In the genomic region with DNA sequence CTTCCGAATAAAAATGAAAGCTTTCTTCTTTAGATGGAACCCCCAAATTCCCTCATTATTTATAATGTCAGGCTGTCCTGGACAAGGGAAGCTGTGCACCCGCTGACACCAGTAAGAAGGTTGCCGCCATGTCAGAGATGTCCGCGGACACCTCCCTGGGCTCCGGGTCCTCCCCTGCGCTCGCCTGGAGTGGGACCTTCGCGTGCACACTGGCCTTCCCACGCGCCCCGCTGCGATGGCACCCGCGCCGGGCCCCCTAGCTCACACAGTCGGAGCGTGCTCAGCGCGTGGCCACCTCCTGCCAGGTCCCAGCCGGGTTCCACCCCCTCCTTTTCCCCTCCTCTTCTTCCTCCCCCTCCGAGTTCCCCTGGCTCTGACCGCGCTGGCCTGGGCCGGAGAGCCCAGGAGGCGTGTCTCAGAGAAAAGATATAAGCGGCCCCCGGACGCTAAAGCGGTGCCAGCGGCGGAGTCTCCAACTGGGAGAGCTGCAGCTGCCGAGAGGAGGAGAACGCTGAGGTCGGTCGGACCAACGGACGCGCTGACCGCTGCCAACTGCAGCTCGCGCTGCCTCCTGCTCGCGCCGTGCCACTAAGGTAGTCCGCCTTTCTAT, we compare ENCODE assay signal across 8 cellular contexts. TPM values are rescaled to one million over a fixed set of nuclear protein-coding genes. Genes with fewer than 3 reads are reported as not detected.
DNase-seq lines count a peak whose midpoint lies in the region; ATAC-seq, FAIRE-seq and TF ChIP-seq lines count a peak whose summit lies in the region.

A gene with protein sequence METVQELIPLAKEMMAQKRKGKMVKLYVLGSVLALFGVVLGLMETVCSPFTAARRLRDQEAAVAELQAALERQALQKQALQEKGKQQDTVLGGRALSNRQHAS (plus strand): TSS at position 456 of the 610 bp plus-strand sequence. CDS start 273 bp downstream, outside the sequence.

- H3K27ac ChIP-seq in Peyer's patch (peak within 1 kb of the TSS; percentile 41 to 78 (median 50)), iPS DF 6.9 (ENCODE audit: low read length) (no peak within 1 kb of the TSS)

- peak within 1 kb of the TSS in 4 of 5 experiments; percentile 28 to 74 (median 49) for H3K27ac Mint-ChIP-seq in brain

- DNase-seq in GM20000 (ENCODE audit: low spot score) = peak; percentile 27
- peak; percentile 41 to 83 (median 74) for DNase-seq in Peyer's patch
- DNase-seq in iPS DF 6.9 (ENCODE audit: low read depth, low spot score) = no peak
- DNase-seq in renal cortical epithelial cell (ENCODE audit: low read depth) = peak; percentile 43
- DNase-seq in D721Med (ENCODE audit: insufficient read length, low spot score) = no peak
- no peak for DNase-seq in activated gamma-delta T cell treated with Interleukin-2 at 50 U/mL for 16 hours

- no CpG with 5 or more reads among the region's 47 CpGs for WGBS in iPS DF 6.9 (ENCODE audit: insufficient coverage, insufficient read length)

- TF ChIP-seq CTCF in GM20000 (IDR thresholded peaks at IDR 0.05; ENCODE audit: extremely low read depth, missing control alignments) (no peak), Peyer's patch (IDR thresholded peaks at IDR 0.05) (no peak), brain (conservative IDR thresholded peaks at IDR 0.05) (no peak), D721Med (IDR thresholded peaks at IDR 0.05; ENCODE audit: insufficient read depth, missing control alignments) (no peak)

- H3K9me3 ChIP-seq in Peyer's patch (no peaks in the 10 kb centered on the region), iPS DF 6.9 (ENCODE audit: control insufficient read depth, insufficient read depth, low read length) (no peaks in the 10 kb centered on the region)

- peaks cover 48% of the 10 kb centered on the region for H3K4me1 Mint-ChIP-seq in brain

- FAIRE-seq in D721Med (lab: Jason Lieb, UNC) = no peak

- peaks cover 63% of the 10 kb centered on the region for H3K27me3 Mint-ChIP-seq in brain

- no peaks in the 10 kb centered on the region for H3K36me3 Mint-ChIP-seq in brain

- H3K4me3 Mint-ChIP-seq in brain = peak within 1 kb of the TSS; percentile 82 to 89 (median 86)

- no peaks in the 10 kb centered on the region for H3K27me3 ChIP-seq in Peyer's patch
- H3K27me3 ChIP-seq in iPS DF 6.9 (ENCODE audit: control insufficient read depth, insufficient read depth, low read length) = peaks cover 39% of the 10 kb centered on the region

- peak; percentile 37 to 89 for TF ChIP-seq POLR2A in Peyer's patch (IDR thresholded peaks at IDR 0.05)

- H3K4me1 ChIP-seq in Peyer's patch (peaks cover 0 to 26% (median 5%) of the 10 kb centered on the region in 4 donors), iPS DF 6.9 (ENCODE audit: control insufficient read depth, insufficient read depth, low read length) (no peaks in the 10 kb centered on the region)

- no peak for ATAC-seq in GM21515 (IDR thresholded peaks at IDR 0.05; ENCODE audit: unreplicated experiment)

- H3K36me3 ChIP-seq in Peyer's patch = no peaks in the 10 kb centered on the region
- H3K36me3 ChIP-seq in iPS DF 6.9 (ENCODE audit: control insufficient read depth, insufficient read depth, low read length) = no peaks in the 10 kb centered on the region

- H3K4me3 ChIP-seq in Peyer's patch (peak within 1 kb of the TSS; percentile 39 to 68 (median 51)), iPS DF 6.9 (ENCODE audit: low read length) (peak within 1 kb of the TSS; percentile 34; the same call in 1 of the 2 replicates)

- peaks cover 0 to 10% (median 5%) of the 10 kb centered on the region in 5 experiments for H3K9me3 Mint-ChIP-seq in brain

RNA-seq across cellular contexts. Expression of the gene that starts here (rescaled TPM):
- total RNA-seq in Peyer's patch (10 to 100 TPM in 3 of 4 donors, 1 to 10 TPM in 1; 2.3 to 70.4 (median 14.1) TPM), renal cortical epithelial cell (67.4 and 108 TPM in 2 replicates)
- 3.5 TPM for polyA plus RNA-seq in brain (ENCODE audit: insufficient read depth, low read depth, low replicate concordance)

Comparison
In these comparisons a context has a peak if more than half of its experiments do, and no peak if none do; other contexts are left out.
1. DNase-seq: peak in GM20000 (single experiment), Peyer's patch (3 of 3) and renal cortical epithelial cell (single experiment); none in iPS DF 6.9 (single experiment), D721Med (single experiment) and activated gamma-delta T cell treated with Interleukin-2 at 50 U/mL for 16 hours (single experiment).